ENCODE assay signal across 22 cellular contexts in genomic region chr4:93809773-93810172, GRCh38. TPM values are rescaled to one million over a fixed set of nuclear protein-coding genes. Genes with fewer than 3 reads are reported as not detected.
A peak's percentile ranks its signal among the peaks of the same experiment; 100 is the strongest.
DNase-seq lines count a peak whose midpoint lies in the region; ATAC-seq, FAIRE-seq and TF ChIP-seq lines count a peak whose summit lies in the region.
"Had no signal": no experiment of that assay in that cellular context is flagged by ENCODE, and none has a peak within 500 bp of the region (broad histone marks: within the 10 kb centered on the region; RNA-seq: fewer than 3 reads in every experiment).

No MANE protein-coding gene starts in this region.

- H3K36me3 ChIP-seq in left ventricle myocardium inferior (no peaks in the 10 kb centered on the region), pancreas (no peaks in the 10 kb centered on the region), upper lobe of left lung (no peaks in the 10 kb centered on the region)

- H3K27ac ChIP-seq in left ventricle myocardium inferior (replicated peaks) (peak overlapping the region; percentile 56), pancreas (no peak overlapping the region), upper lobe of left lung (no peak overlapping the region)
- H3K27ac ChIP-seq: A549 had no signal

- H3K27me3 ChIP-seq in left ventricle myocardium inferior (ENCODE audit: low read depth), result no peaks in the 10 kb centered on the region
- H3K27me3 ChIP-seq in pancreas, result no peaks in the 10 kb centered on the region
- H3K27me3 ChIP-seq in upper lobe of left lung, result no peaks in the 10 kb centered on the region

- H3K4me3 ChIP-seq in left ventricle myocardium inferior (no peak overlapping the region), pancreas (no peak overlapping the region), upper lobe of left lung (no peak overlapping the region)
- H3K4me3 ChIP-seq: A549 had no signal

- no peak for TF ChIP-seq EP300 in upper lobe of left lung (IDR thresholded peaks at IDR 0.05)

- H3K9me3 ChIP-seq in left ventricle myocardium inferior (replicated peaks), result no peaks in the 10 kb centered on the region
- no peaks in the 10 kb centered on the region for H3K9me3 ChIP-seq in pancreas
- no peaks in the 10 kb centered on the region for H3K9me3 ChIP-seq in upper lobe of left lung
- H3K9me3 ChIP-seq: A549, Caco-2 had no signal

- peak; percentile 94 for ATAC-seq in Right ventricle myocardium superior (ENCODE audit: poor library complexity)
- peak; percentile 70 to 94 (median 88) for ATAC-seq in pancreas
- no peak for ATAC-seq in upper lobe of left lung (ENCODE audit: low FRiP score in 2 of 2)
- ATAC-seq: A549 had no signal

- H3K4me1 ChIP-seq in left ventricle myocardium inferior, result peaks cover 21% of the 10 kb centered on the region
- H3K4me1 ChIP-seq in pancreas, result peaks cover 0 to 15% (median 0%) of the 10 kb centered on the region in 3 donors
- H3K4me1 ChIP-seq in upper lobe of left lung, result no peaks in the 10 kb centered on the region
- H3K4me1 ChIP-seq: A549, Caco-2 had no signal

- TF ChIP-seq CTCF in left ventricle myocardium inferior (IDR thresholded peaks at IDR 0.05; ENCODE audit: borderline replicate concordance) (no peak), pancreas (IDR thresholded peaks at IDR 0.05) (no peak), upper lobe of left lung (IDR thresholded peaks at IDR 0.05) (no peak)

- TF ChIP-seq POLR2A in upper lobe of left lung (IDR thresholded peaks at IDR 0.05), result no peak

- WGBS in pancreas, 2 donors, result 75% methylated on average over 4 of the region's 4 CpGs
- WGBS in upper lobe of left lung, 2 donors, result 82 to 84% methylated on average over 4 of the region's 4 CpGs

- FAIRE-seq in pancreas (lab: Jason Lieb, UNC), result no peak
- FAIRE-seq: A549, GM12891, H1 had no signal

- DNase-seq in Right ventricle myocardium superior, result peak; percentile 46
- no peak for DNase-seq in cardiac septum (ENCODE audit: low spot score)
- DNase-seq in left ventricle myocardium inferior, result peak; percentile 36
- peak in 4 of 6 donors; percentile 37 to 79 (median 49) for DNase-seq in pancreas
- no peak for DNase-seq in upper lobe of left lung
- DNase-seq in activated T-cell treated with anti-CD3 and anti-CD28 coated beads for 4 hours, result no peak
- no peak for DNase-seq in activated CD4-positive, CD25-positive, alpha-beta regulatory T cell treated with anti-CD3 and anti-CD28 coated beads, Interleukin-2, amount 50 U/mL, for 72 hours
- DNase-seq in OCI-M2 (lab: John Stamatoyannopoulos, UW; ENCODE audit: unreplicated experiment), result no peak
- DNase-seq: Caco-2; CD4-positive, alpha-beta T cell; NCI-H1105; NCI-H2081; NCI-H2171 treated with DMSO at 0.1 percent for 48 hours; NK-92 treated with Interleukin-12 subunit alpha and Interleukin-12 subunit beta, amount 100 ng/mL, for 24 hours; SIG-M5 had no signal

- intact Hi-C loops in Right ventricle myocardium superior (cut with DNase I), result no loop called here
- intact Hi-C loops in cardiac septum (cut with DNase I), result no loop called here
- intact Hi-C loops in left ventricle myocardium inferior (cut with micrococcal nuclease), result no loop called here
- intact Hi-C loops in pancreas (cut with DNase I), result no loop called here

RNA-seq across cellular contexts. Expression of gene ATOH1, which starts 18.8 kb away (rescaled TPM):
- total RNA-seq in Right ventricle myocardium superior (not detected), cardiac septum (not detected), left ventricle myocardium inferior (not detected), pancreas (not detected), upper lobe of left lung (not detected)
- not detected for polyA plus RNA-seq in pancreas
- total RNA-seq: Caco-2; CD4-positive, alpha-beta T cell; LHCN-M2; NCI-H460; RPMI7951 had no signal
- polyA plus RNA-seq: A549, BJ had no signal

Comparison
In these comparisons a context has a peak if more than half of its experiments do, and no peak if none do; other contexts are left out.
1. DNase-seq: peak in Right ventricle myocardium superior (single experiment), left ventricle myocardium inferior (single experiment) and pancreas (4 of 6); none in cardiac septum (single experiment), upper lobe of left lung (0 of 2), activated T-cell treated with anti-CD3 and anti-CD28 coated beads for 4 hours (single experiment), activated CD4-positive, CD25-positive, alpha-beta regulatory T cell treated with anti-CD3 and anti-CD28 coated beads, Interleukin-2, amount 50 U/mL, for 72 hours (single experiment) and OCI-M2 (single experiment).
2. ATAC-seq: peak in Right ventricle myocardium superior (single experiment) and pancreas (4 of 4); none in upper lobe of left lung (0 of 2).